ENCODE assay signal across 10 cellular contexts in genomic region chr1:28112388-28113311, GRCh38. TPM values are rescaled to one million over a fixed set of nuclear protein-coding genes. Genes with fewer than 3 reads are reported as not detected.
DNase-seq lines count a peak whose midpoint lies in the region; ATAC-seq, FAIRE-seq and TF ChIP-seq lines count a peak whose summit lies in the region.
"Had no signal": no experiment of that assay in that cellular context is flagged by ENCODE, and none has a peak within 500 bp of the region (broad histone marks: within the 10 kb centered on the region; RNA-seq: fewer than 3 reads in every experiment).

No MANE protein-coding gene starts in this region.

- no peaks in the 10 kb centered on the region for H3K27me3 ChIP-seq in foreskin keratinocyte
- H3K27me3 ChIP-seq in thoracic aorta (replicated peaks; ENCODE audit: insufficient read depth): no peaks in the 10 kb centered on the region

- peak; percentile 94 for FAIRE-seq in RCC 7860 (lab: Jason Lieb, UNC)

- TF ChIP-seq CTCF in foreskin keratinocyte (conservative IDR thresholded peaks at IDR 0.05) (peak; percentile 41), thoracic aorta (IDR thresholded peaks at IDR 0.05) (no peak)

- no peaks in the 10 kb centered on the region for H3K9me3 ChIP-seq in thoracic aorta
- H3K9me3 ChIP-seq: Caco-2 had no signal

- H3K4me1 ChIP-seq in foreskin keratinocyte: peaks cover 8% of the 10 kb centered on the region
- H3K4me1 ChIP-seq in thoracic aorta (ENCODE audit: control insufficient read depth in 1 of 2, low read depth in 2 of 2): no peaks in the 10 kb centered on the region
- H3K4me1 ChIP-seq: Caco-2 had no signal

- no peaks in the 10 kb centered on the region for H3K36me3 ChIP-seq in thoracic aorta

- no peak overlapping the region for H3K27ac ChIP-seq in foreskin keratinocyte
- H3K27ac ChIP-seq in thoracic aorta: no peak overlapping the region

- H3K4me3 ChIP-seq in thoracic aorta: no peak overlapping the region

- ATAC-seq in foreskin keratinocyte (no peak), thoracic aorta (ENCODE audit: insufficient number of reproducible peaks, low FRiP score, low read depth) (no peak), HG02623 (IDR thresholded peaks at IDR 0.05; ENCODE audit: unreplicated experiment) (no peak)

- DNase-seq in SHP77 (lab: John Stamatoyannopoulos, UW) (peak; percentile 2 to 14), SHP77 treated with DMSO at 0.1 percent for 48 hours (lab: John Stamatoyannopoulos, UW) (no peak), RCC 7860 (ENCODE audit: low spot score) (peak; percentile 96), foreskin keratinocyte (peak in 1 of 2 donors; percentile 12), thoracic aorta (ENCODE audit: low spot score) (peak; percentile 6), NCI-H2029 treated with DMSO at 0.1 percent for 48 hours (lab: John Stamatoyannopoulos, UW) (no peak)
- DNase-seq in activated CD4-positive, alpha-beta T cell treated with anti-CD3 and anti-CD28 coated beads, Interleukin-2, amount 50 U/mL, for 4 hours: no peak
- DNase-seq: activated B cell treated with CpG ODN at 0.5 μM for 24 hours had no signal

RNA-seq across cellular contexts. Expression of gene EYA3, which starts 24.2 kb away (rescaled TPM):
- total RNA-seq in foreskin keratinocyte (20.3 and 21.5 TPM in 2 replicates), thoracic aorta (10 to 100 TPM; 11.0 to 18.7 TPM)
- polyA plus RNA-seq in foreskin keratinocyte: 5.5 and 6.5 TPM in 2 replicates

Comparison
In these comparisons a context has a peak if more than half of its experiments do, and no peak if none do; other contexts are left out.
1. DNase-seq: peak in SHP77 (2 of 2), RCC 7860 (single experiment) and thoracic aorta (single experiment); none in SHP77 treated with DMSO at 0.1 percent for 48 hours (single experiment), NCI-H2029 treated with DMSO at 0.1 percent for 48 hours (single experiment) and activated CD4-positive, alpha-beta T cell treated with anti-CD3 and anti-CD28 coated beads, Interleukin-2, amount 50 U/mL, for 4 hours (0 of 2).